In genomic region chr3:5122030-5122740, GRCh38 we compare ENCODE assay signal across 8 cellular contexts. TPM values are rescaled to one million over a fixed set of nuclear protein-coding genes. Genes with fewer than 3 reads are reported as not detected.
DNase-seq lines count a peak whose midpoint lies in the region; ATAC-seq and TF ChIP-seq lines count a peak whose summit lies in the region.

ARL8B (plus strand) TSS chr3:5122292; CDS start chr3:5122466, 174 bp downstream.

- no peaks in the 10 kb centered on the region for H3K27me3 ChIP-seq in heart left ventricle

- intact Hi-C loops in heart left ventricle (cut with DNase I): loop anchor here in 9 of 10 donors (1.0 to 5.0 kb wide), 3 partner anchors 65 kb away; partner anchors contain the start of gene EDEM1 (in 9 of the 9)
- intact Hi-C loops in posterior cingulate gyrus (cut with DNase I): loop anchor here (1.0 to 5.0 kb wide), 2 partner anchors 65 to 410 kb away; partner anchors contain the start of gene EDEM1

- H3K4me1 ChIP-seq in heart left ventricle: peaks cover 0 to 51% (median 39%) of the 10 kb centered on the region in 12 donors

- no peaks in the 10 kb centered on the region for H3K36me3 ChIP-seq in heart left ventricle

- peak; percentile 96 for ATAC-seq in HG02571 (IDR thresholded peaks at IDR 0.05; ENCODE audit: unreplicated experiment)
- ATAC-seq in T-cell (replicated peaks in 1 of 4): peak; percentile 95 to 100 (median 96)
- ATAC-seq in heart left ventricle: peak; percentile 97 to 99 (median 98)

- 0 to 1% (median 0%) methylated on average over 46 to 74 of the region's 74 CpGs for WGBS in adipose tissue, 3 donors
- 0 to 1% (median 0%) methylated on average over 35 to 74 of the region's 74 CpGs for WGBS in heart left ventricle, 4 donors

- H3K4me1 Mint-ChIP-seq in T-cell: peaks cover 42 to 46% (median 45%) of the 10 kb centered on the region in 3 donors
- H3K4me1 Mint-ChIP-seq in type B pancreatic cell (ENCODE audit: unreplicated experiment): peaks cover 22% of the 10 kb centered on the region

- no peaks in the 10 kb centered on the region for H3K9me3 ChIP-seq in heart left ventricle

- H3K27me3 Mint-ChIP-seq in T-cell: no peaks in the 10 kb centered on the region
- no peaks in the 10 kb centered on the region for H3K27me3 Mint-ChIP-seq in type B pancreatic cell

- TF ChIP-seq POLR2A in NB4 (IDR thresholded peaks at IDR 0.05; ENCODE audit: extremely low read depth, insufficient read length) (peak; percentile 84), heart left ventricle (IDR thresholded peaks at IDR 0.05) (peak in 1 of 2 donors; percentile 57)

- TF ChIP-seq CTCF in GM12874 (IDR thresholded peaks at IDR 0.05; ENCODE audit: insufficient read depth, low read depth, low read length) (peak; percentile 96), NB4 (IDR thresholded peaks at IDR 0.05; ENCODE audit: low read depth, low read length) (peak; percentile 89), heart left ventricle (IDR thresholded peaks at IDR 0.05) (peak; percentile 93 to 100 (median 98)), type B pancreatic cell (conservative IDR thresholded peaks at IDR 0.05) (peak; percentile 97)

- H3K9me3 Mint-ChIP-seq in T-cell (no peaks in the 10 kb centered on the region), type B pancreatic cell (no peaks in the 10 kb centered on the region)

- H3K4me3 ChIP-seq in NB4 (ENCODE audit: low read depth, low read length): peak within 1 kb of the TSS; percentile 68
- H3K4me3 ChIP-seq in heart left ventricle: peak within 1 kb of the TSS; percentile 80 to 100 (median 89)

- H3K36me3 Mint-ChIP-seq in T-cell: peaks cover under 1% of the 10 kb centered on the region
- H3K36me3 Mint-ChIP-seq in type B pancreatic cell: no peaks in the 10 kb centered on the region

- POLR2A ChIA-PET in T-cell (lab: Charles Lee): interaction anchor here in 1 of 2 donors (0.7 to 1.6 kb wide), 3 partner anchors 75 to 629 kb away, joined by 3 to 5 read pairs (median 4); partner anchors contain the start of gene ITPR1

- peak within 1 kb of the TSS; percentile 73 for H3K27ac ChIP-seq in adipose tissue (ENCODE audit: low read depth, low read length)
- H3K27ac ChIP-seq in heart left ventricle: peak within 1 kb of the TSS; percentile 53 to 96 (median 90)

- DNase-seq in NB4 (ENCODE audit: low read depth): peak; percentile 92
- DNase-seq in T-cell: peak; percentile 75 to 92 (median 86)
- peak; percentile 91 to 97 (median 92) for DNase-seq in heart left ventricle
- peak; percentile 88 to 99 (median 92) for DNase-seq in posterior cingulate gyrus
- peak; percentile 94 for DNase-seq in type B pancreatic cell (ENCODE audit: extremely low spot score, unreplicated experiment)

- peak within 1 kb of the TSS; percentile 79 to 92 (median 88) for H3K4me3 Mint-ChIP-seq in T-cell
- peak within 1 kb of the TSS; percentile 90 for H3K4me3 Mint-ChIP-seq in type B pancreatic cell

- H3K27ac Mint-ChIP-seq in T-cell: peak within 1 kb of the TSS; percentile 85 to 90
- H3K27ac Mint-ChIP-seq in type B pancreatic cell: peak within 1 kb of the TSS; percentile 99

- CTCF ChIA-PET in T-cell (lab: Charles Lee): interaction anchor here (0.5 to 1.4 kb wide), 6 partner anchors 10 to 411 kb away, joined by 3 to 7 read pairs (median 5); no protein-coding TSS in a partner anchor

RNA-seq across cellular contexts. Expression of gene ARL8B, which starts in this region (rescaled TPM):
- total RNA-seq in T-cell: 10 to 100 TPM; 40.6 to 52.6 (median 48.3) TPM
- polyA plus RNA-seq in adipose tissue: 10 to 100 TPM; 19.3 to 43.9 (median 36.9) TPM
- total RNA-seq in heart left ventricle: 10 to 100 TPM; 43.5 to 77.1 (median 64.0) TPM
- 100 to 1,000 TPM in 1 of 2 donors, 10 to 100 TPM in 1; 32.9 to 106 TPM for polyA plus RNA-seq in heart left ventricle
- total RNA-seq in type B pancreatic cell (ENCODE audit: low replicate concordance): 43.5 and 63.0 TPM in 2 replicates

Comparison
In these comparisons a context has a peak if more than half of its experiments do, and no peak if none do; other contexts are left out.
1. Peak in every context shown above with its lines: DNase-seq, ATAC-seq, H3K4me3 ChIP-seq and H3K27ac ChIP-seq.